In genomic region chr11:19372381-19372780, GRCh38 we compare ENCODE assay signal across 21 cellular contexts.
"Had no signal": no experiment of that assay in that cellular context is flagged by ENCODE, and none has a peak within 500 bp of the region (broad histone marks: within the 10 kb centered on the region; RNA-seq: fewer than 3 reads in every experiment).

No MANE protein-coding gene starts in this region.

- H3K9me3 ChIP-seq: SK-N-SH had no signal

- H3K4me2 ChIP-seq: SK-N-SH had no signal

- H3K27ac ChIP-seq: HL-60 had no signal

- DNase-seq: KBM-7, MV-4-11, NCI-H1048, NCI-H1105, NCI-H1417, NCI-H1436 treated with DMSO at 0.1 percent for 48 hours, NCI-H1694, NCI-H187 treated with DMSO at 0.1 percent for 48 hours, NCI-H2029 treated with DMSO at 0.1 percent for 48 hours, NCI-H2171 treated with DMSO at 0.1 percent for 48 hours, NCI-H226, NCI-H446, NCI-H510A, NCI-H524 treated with DMSO at 0.1 percent for 48 hours, NCI-H69, NCI-H774, RPMI8226, SHP77, SK-N-SH, SW 1271 had no signal

- H3K9ac ChIP-seq: SK-N-SH had no signal
